ENCODE assay signal across 17 cellular contexts in the genomic region with DNA sequence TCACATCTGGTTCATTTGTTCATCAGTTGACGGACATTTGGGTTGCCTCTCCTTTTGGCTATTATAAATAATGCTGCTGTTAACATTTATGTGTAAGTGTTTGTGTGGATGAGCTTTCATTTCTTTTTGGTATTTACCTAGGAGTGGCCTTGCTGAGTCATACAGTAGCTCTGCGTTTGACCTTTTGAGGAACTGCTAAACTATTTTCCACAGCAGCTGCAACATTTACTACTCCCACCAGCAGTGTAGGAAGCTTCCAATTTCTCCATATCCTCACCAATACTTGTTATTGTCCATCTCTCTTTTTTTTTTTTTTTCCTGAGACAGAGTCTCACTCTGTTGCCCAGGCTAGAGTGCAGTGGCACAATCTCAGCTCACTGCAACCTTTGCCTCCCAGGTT. TPM values are rescaled to one million over a fixed set of nuclear protein-coding genes. Genes with fewer than 3 reads are reported as not detected.
DNase-seq lines count a peak whose midpoint lies in the region; ATAC-seq, FAIRE-seq and TF ChIP-seq lines count a peak whose summit lies in the region.
"Had no signal": no experiment of that assay in that cellular context is flagged by ENCODE, and none has a peak within 500 bp of the region (broad histone marks: within the 10 kb centered on the region; RNA-seq: fewer than 3 reads in every experiment).

No MANE protein-coding gene starts in this region.

- no peaks in the 10 kb centered on the region for H3K9me3 Mint-ChIP-seq in activated CD4-positive, alpha-beta T cell treated with anti-CD3 and anti-CD28 coated beads, Interleukin-2, amount 10 ng/mL, durations not matched to agents 24 days and 14 days
- no peaks in the 10 kb centered on the region for H3K9me3 Mint-ChIP-seq in activated CD4-positive, alpha-beta T cell treated with anti-CD3 and anti-CD28 coated beads for 36 hours (ENCODE audit: low read depth)
- H3K9me3 Mint-ChIP-seq: activated T-cell treated with anti-CD3 and anti-CD28 coated beads, Interleukin-2, amount 50 U/mL, for 72 hours had no signal

- H3K36me3 ChIP-seq in bronchial epithelial cell (ENCODE audit: control insufficient read depth, insufficient read depth, low read length) (no peaks in the 10 kb centered on the region), small intestine (ENCODE audit: control insufficient read depth in 2 of 2, insufficient read depth in 2 of 2, low read length in 2 of 2) (no peaks in the 10 kb centered on the region)
- H3K36me3 ChIP-seq: gastroesophageal sphincter had no signal

- H3K4me3 ChIP-seq in NB4 (ENCODE audit: low read depth, low read length) (no peak overlapping the region), bronchial epithelial cell (ENCODE audit: low read depth, low read length) (no peak overlapping the region), small intestine (ENCODE audit: low read depth in 1 of 2, low read length in 2 of 2) (no peak overlapping the region)
- H3K4me3 ChIP-seq: gastroesophageal sphincter had no signal

- no peaks in the 10 kb centered on the region for H3K27me3 Mint-ChIP-seq in activated CD4-positive, alpha-beta T cell treated with anti-CD3 and anti-CD28 coated beads, Interleukin-2, amount 10 ng/mL, durations not matched to agents 24 days and 14 days
- H3K27me3 Mint-ChIP-seq in activated CD4-positive, alpha-beta T cell treated with anti-CD3 and anti-CD28 coated beads for 36 hours = peaks cover 3% of the 10 kb centered on the region

- FAIRE-seq in bronchial epithelial cell (lab: Jason Lieb, UNC) (no peak), small intestine (lab: Jason Lieb, UNC) (no peak)
- FAIRE-seq: RCC 7860 had no signal

- H3K4me1 ChIP-seq in small intestine (ENCODE audit: control insufficient read depth in 2 of 2, insufficient read depth in 1 of 2, low read depth in 1 of 2, low read length in 1 of 2) = no peaks in the 10 kb centered on the region

- TF ChIP-seq CTCF in NB4 (IDR thresholded peaks at IDR 0.05; ENCODE audit: low read depth, low read length) (no peak), bronchial epithelial cell (IDR thresholded peaks at IDR 0.05; ENCODE audit: insufficient read depth, low read length, severe bottlenecking) (no peak)

- WGBS in small intestine, 3 donors = 4 to 33% (median 14%) methylated on average over 2 of the region's 2 CpGs

- intact Hi-C loops in activated CD4-positive, alpha-beta T cell treated with anti-CD3 and anti-CD28 coated beads, Interleukin-2, amount 10 ng/mL, durations not matched to agents 24 days and 14 days (cut with micrococcal nuclease) = loop anchor here (5.0 kb wide), 1 partner anchor 39 kb away; no protein-coding TSS in a partner anchor
- intact Hi-C loops in activated CD4-positive, alpha-beta T cell treated with anti-CD3 and anti-CD28 coated beads for 36 hours (cut with DNase I, micrococcal nuclease) = no loop called here

- no peak overlapping the region for H3K4me3 Mint-ChIP-seq in activated CD4-positive, alpha-beta T cell treated with anti-CD3 and anti-CD28 coated beads, Interleukin-2, amount 10 ng/mL, durations not matched to agents 24 days and 14 days
- no peak overlapping the region for H3K4me3 Mint-ChIP-seq in activated CD4-positive, alpha-beta T cell treated with anti-CD3 and anti-CD28 coated beads for 36 hours
- H3K4me3 Mint-ChIP-seq: activated T-cell treated with anti-CD3 and anti-CD28 coated beads, Interleukin-2, amount 50 U/mL, for 72 hours had no signal

- H3K4me1 Mint-ChIP-seq in activated CD4-positive, alpha-beta T cell treated with anti-CD3 and anti-CD28 coated beads, Interleukin-2, amount 10 ng/mL, durations not matched to agents 24 days and 14 days = peaks cover 27% of the 10 kb centered on the region
- H3K4me1 Mint-ChIP-seq in activated CD4-positive, alpha-beta T cell treated with anti-CD3 and anti-CD28 coated beads for 36 hours = no peaks in the 10 kb centered on the region

- no peak for ATAC-seq in activated CD4-positive, alpha-beta T cell treated with anti-CD3 and anti-CD28 coated beads for 36 hours
- ATAC-seq in HG02870 (IDR thresholded peaks at IDR 0.05; ENCODE audit: unreplicated experiment) = no peak
- ATAC-seq: gastroesophageal sphincter had no signal

- no peak for DNase-seq in activated CD4-positive, alpha-beta T cell treated with anti-CD3 and anti-CD28 coated beads, Interleukin-2, amount 10 ng/mL, durations not matched to agents 24 days and 14 days
- DNase-seq in activated CD4-positive, alpha-beta T cell treated with anti-CD3 and anti-CD28 coated beads for 36 hours = no peak
- peak; percentile 62 for DNase-seq in NB4 (ENCODE audit: low read depth)
- peak; percentile 76 for DNase-seq in bronchial epithelial cell (ENCODE audit: low read depth)
- DNase-seq in small intestine = peak; percentile 65
- no peak for DNase-seq in SK-N-DZ (ENCODE audit: low spot score)
- DNase-seq in stimulated activated CD4-positive, alpha-beta T cell treated with anti-CD3 and anti-CD28 coated beads, Interleukin-2, amount 100 ng/mL, for 48 hours = no peak
- DNase-seq: activated CD4-positive, alpha-beta T cell treated with anti-CD3 and anti-CD28 coated beads, Interleukin-2, amount 50 U/mL, for 1 hour; activated T-cell treated with anti-CD3 and anti-CD28 coated beads, Interleukin-2, amount 50 U/mL, for 72 hours; anterior cingulate cortex; COR-L47; NCI-H1092 treated with DMSO at 0.1 percent for 48 hours; NCI-H446; occipital lobe had no signal

- no peaks in the 10 kb centered on the region for H3K9me3 ChIP-seq in small intestine (ENCODE audit: control insufficient read depth, low read depth)
- H3K9me3 ChIP-seq: gastroesophageal sphincter had no signal

- no peak for TF ChIP-seq POLR2A in NB4 (IDR thresholded peaks at IDR 0.05; ENCODE audit: extremely low read depth, insufficient read length)

- peak overlapping the region; percentile 17 for H3K27ac Mint-ChIP-seq in activated CD4-positive, alpha-beta T cell treated with anti-CD3 and anti-CD28 coated beads, Interleukin-2, amount 10 ng/mL, durations not matched to agents 24 days and 14 days
- H3K27ac Mint-ChIP-seq in activated CD4-positive, alpha-beta T cell treated with anti-CD3 and anti-CD28 coated beads for 36 hours = no peak overlapping the region
- H3K27ac Mint-ChIP-seq: activated T-cell treated with anti-CD3 and anti-CD28 coated beads, Interleukin-2, amount 50 U/mL, for 72 hours had no signal

- CTCF ChIA-PET in activated CD4-positive, alpha-beta T cell treated with anti-CD3 and anti-CD28 coated beads for 36 hours (lab: Charles Lee) = interaction anchor here (1.0 to 1.1 kb wide), 2 partner anchors 8 to 10 kb away, joined by 3 to 5 read pairs; no protein-coding TSS in a partner anchor

- H3K27ac ChIP-seq in small intestine (ENCODE audit: low read depth in 1 of 2, low read length in 1 of 2) = peak overlapping the region in 1 of 2 donors; percentile 11
- H3K27ac ChIP-seq: gastroesophageal sphincter had no signal

- no peaks in the 10 kb centered on the region for H3K36me3 Mint-ChIP-seq in activated CD4-positive, alpha-beta T cell treated with anti-CD3 and anti-CD28 coated beads, Interleukin-2, amount 10 ng/mL, durations not matched to agents 24 days and 14 days (ENCODE audit: low read depth)
- H3K36me3 Mint-ChIP-seq in activated CD4-positive, alpha-beta T cell treated with anti-CD3 and anti-CD28 coated beads for 36 hours (ENCODE audit: low read depth) = no peaks in the 10 kb centered on the region

- POLR2A ChIA-PET in activated CD4-positive, alpha-beta T cell treated with anti-CD3 and anti-CD28 coated beads for 36 hours (lab: Charles Lee) = no interaction called here

- H3K27me3 ChIP-seq in bronchial epithelial cell (ENCODE audit: control insufficient read depth, insufficient read depth, low read length) = no peaks in the 10 kb centered on the region
- H3K27me3 ChIP-seq in small intestine (ENCODE audit: control insufficient read depth in 2 of 2, insufficient read depth in 2 of 2, low read length in 2 of 2) = no peaks in the 10 kb centered on the region
- H3K27me3 ChIP-seq: gastroesophageal sphincter had no signal

RNA-seq across cellular contexts. Expression of gene PLCG2, which starts 20.7 kb away (rescaled TPM):
- 6.8 and 6.9 TPM in 2 replicates for total RNA-seq in activated CD4-positive, alpha-beta T cell treated with anti-CD3 and anti-CD28 coated beads, Interleukin-2, amount 10 ng/mL, durations not matched to agents 24 days and 14 days
- total RNA-seq in activated CD4-positive, alpha-beta T cell treated with anti-CD3 and anti-CD28 coated beads for 36 hours = 1 to 10 TPM; 7.0 to 7.6 TPM
- 1.8 and 1.9 TPM in 2 replicates for total RNA-seq in bronchial epithelial cell
- 10 to 100 TPM in 2 of 3 donors, 1 to 10 TPM in 1; 8.4 to 27.5 (median 10.3) TPM for polyA plus RNA-seq in small intestine
- polyA plus RNA-seq in SK-N-DZ (2014; cell fraction: cytosol; rRNA removed) = 0.03 and 0.44 TPM in 2 replicates
- 0.11 and 0.12 TPM in 2 replicates for polyA plus RNA-seq in SK-N-DZ (2014; cell fraction: nucleus; rRNA removed)

Comparison
In these comparisons a context has a peak if more than half of its experiments do, and no peak if none do; other contexts are left out.
1. DNase-seq: peak in NB4 (single experiment), bronchial epithelial cell (single experiment) and small intestine (single experiment); none in activated CD4-positive, alpha-beta T cell treated with anti-CD3 and anti-CD28 coated beads, Interleukin-2, amount 10 ng/mL, durations not matched to agents 24 days and 14 days (single experiment), activated CD4-positive, alpha-beta T cell treated with anti-CD3 and anti-CD28 coated beads for 36 hours (single experiment), SK-N-DZ (single experiment) and stimulated activated CD4-positive, alpha-beta T cell treated with anti-CD3 and anti-CD28 coated beads, Interleukin-2, amount 100 ng/mL, for 48 hours (0 of 2).